Comparison of ENCODE assay signal across 10 cellular contexts in the genomic region with DNA sequence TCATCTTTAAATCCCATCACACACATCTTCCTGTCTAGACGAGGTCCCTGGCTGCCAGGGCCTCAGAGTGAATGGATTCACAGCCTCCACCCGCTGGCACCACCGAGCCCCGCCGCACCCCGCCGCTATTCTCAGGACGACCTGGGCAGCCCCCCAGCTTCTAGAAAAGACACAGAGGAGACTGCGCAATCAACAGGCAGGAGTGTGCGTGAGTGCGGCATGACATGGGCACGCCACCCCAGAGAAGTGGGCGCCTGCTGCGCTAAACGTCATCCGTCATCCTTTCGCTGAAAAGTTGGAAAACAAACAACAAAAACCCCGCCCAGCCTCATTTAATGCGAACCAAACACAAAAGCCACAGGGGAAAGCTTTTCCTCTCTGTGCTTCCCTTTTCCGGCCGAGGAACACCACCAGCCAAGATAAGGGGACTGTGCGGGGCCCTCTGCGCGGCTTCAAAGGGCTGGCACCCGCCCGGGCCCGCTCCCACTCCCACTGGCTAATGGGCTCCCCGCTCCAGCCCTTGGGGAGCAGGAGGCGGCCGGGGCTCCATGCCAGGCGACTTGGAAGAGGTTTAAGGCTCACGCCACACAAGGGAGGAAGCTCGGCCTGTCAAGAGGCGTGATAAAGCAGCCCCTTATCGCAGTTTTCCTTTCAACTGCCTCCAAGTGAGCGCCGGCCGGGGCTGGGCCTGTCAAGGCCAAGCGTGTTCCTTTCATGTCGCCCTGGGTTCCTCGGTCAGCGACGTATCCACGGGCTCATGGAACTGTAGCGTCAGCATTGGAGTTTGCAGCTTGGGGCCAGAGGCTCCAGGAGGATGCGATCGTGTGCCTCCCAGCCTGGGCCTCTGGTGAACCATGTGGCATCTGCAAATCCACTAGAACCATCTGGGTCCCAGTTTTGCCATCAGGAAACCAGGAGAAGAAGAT. TPM values are rescaled to one million over a fixed set of nuclear protein-coding genes. Genes with fewer than 3 reads are reported as not detected.
DNase-seq lines count a peak whose midpoint lies in the region; ATAC-seq and TF ChIP-seq lines count a peak whose summit lies in the region.
"Had no signal": no experiment of that assay in that cellular context is flagged by ENCODE, and none has a peak within 500 bp of the region (broad histone marks: within the 10 kb centered on the region; RNA-seq: fewer than 3 reads in every experiment).

No MANE protein-coding gene starts in this region.

- DNase-seq in A673 (ENCODE audit: low spot score) (peak; percentile 95), NCI-H1092 treated with DMSO at 0.1 percent for 48 hours (lab: John Stamatoyannopoulos, UW) (peak; percentile 71), mucosa of gallbladder (ENCODE audit: low spot score) (peak; percentile 31), osteoblast (ENCODE audit: insufficient read length, low spot score, missing footprints) (no peak)
- DNase-seq: effector CD4-positive, alpha-beta T cell; IMR-90 had no signal

- intact Hi-C loops in A673 (cut with micrococcal nuclease; ENCODE audit: unreplicated experiment) = loop anchor here (2.0 kb wide), 1 partner anchor 68 kb away; no protein-coding TSS in a partner anchor

- H3K36me3 ChIP-seq in A673 (ENCODE audit: insufficient read depth, low read length, poor library complexity, severe bottlenecking) = no peaks in the 10 kb centered on the region
- H3K36me3 ChIP-seq in duodenal mucosa (ENCODE audit: control insufficient read depth in 1 of 2, insufficient read depth in 2 of 2, low read length in 2 of 2) = peaks cover 0 to 4% of the 10 kb centered on the region in 2 donors
- H3K36me3 ChIP-seq in osteoblast (ENCODE audit: insufficient read depth, low read length) = no peaks in the 10 kb centered on the region

- CTCF ChIA-PET in A673 (lab: Charles Lee) = interaction anchor here (1.1 kb wide), 1 partner anchor 102 kb away, joined by 3 read pairs; no protein-coding TSS in a partner anchor

- ATAC-seq in GM21619 (IDR thresholded peaks at IDR 0.05; ENCODE audit: unreplicated experiment) (no peak), GM21515 (IDR thresholded peaks at IDR 0.05; ENCODE audit: unreplicated experiment) (no peak), GM19463 (IDR thresholded peaks at IDR 0.05; ENCODE audit: unreplicated experiment) (no peak)

- H3K27me3 ChIP-seq in A673 (replicated peaks; ENCODE audit: insufficient read depth, low read depth, low read length, poor library complexity) (no peaks in the 10 kb centered on the region), duodenal mucosa (ENCODE audit: control insufficient read depth in 1 of 2, insufficient read depth in 2 of 2, low read length in 2 of 2) (no peaks in the 10 kb centered on the region), osteoblast (ENCODE audit: insufficient read depth, low read length) (no peaks in the 10 kb centered on the region)

- H2AFZ ChIP-seq in osteoblast (ENCODE audit: low read length) = no peak overlapping the region

- no peaks in the 10 kb centered on the region for H3K79me2 ChIP-seq in osteoblast (ENCODE audit: insufficient read depth, low read length)

- H3K9ac ChIP-seq in duodenal mucosa (ENCODE audit: low read depth in 1 of 2, low read length in 2 of 2) = no peak overlapping the region

- H3K4me1 ChIP-seq in A673 (ENCODE audit: insufficient read depth, low read length, poor library complexity, severe bottlenecking) (peaks cover 87% of the 10 kb centered on the region), duodenal mucosa (ENCODE audit: control insufficient read depth in 1 of 2, insufficient read depth in 2 of 2, low read length in 2 of 2) (peaks cover 23 to 41% of the 10 kb centered on the region in 2 donors), osteoblast (ENCODE audit: insufficient read depth, low read length) (peaks cover 18% of the 10 kb centered on the region)

- H3K9me3 ChIP-seq in A673 (ENCODE audit: low read depth, low read length, poor library complexity, severe bottlenecking) = no peaks in the 10 kb centered on the region
- no peaks in the 10 kb centered on the region for H3K9me3 ChIP-seq in duodenal mucosa (ENCODE audit: control insufficient read depth in 1 of 2, low read length in 2 of 2)
- no peaks in the 10 kb centered on the region for H3K9me3 ChIP-seq in osteoblast (ENCODE audit: low read depth, low read length)

- POLR2A ChIA-PET in A673 (lab: Charles Lee; ENCODE audit: low non-redundant PET) = interaction anchor here (0.6 kb wide), 1 partner anchor 477 kb away, joined by 3 read pairs; no protein-coding TSS in a partner anchor

- H3K27ac ChIP-seq in A673 (ENCODE audit: low read depth, low read length, poor library complexity, severe bottlenecking) (peak overlapping the region; percentile 74), duodenal mucosa (ENCODE audit: low read depth, low read length) (no peak overlapping the region), osteoblast (ENCODE audit: low read depth, low read length) (no peak overlapping the region)

- BruUV-seq in A673 (replicated peaks; lab: Mats Ljungman, UMichigan) = no TSS peak

- TF ChIP-seq CTCF in A673 (conservative IDR thresholded peaks at IDR 0.05; ENCODE audit: low read depth, low read length) (no peak), osteoblast (IDR thresholded peaks at IDR 0.05; ENCODE audit: extremely low read depth, low read depth, low read length) (no peak)

- H4K20me1 ChIP-seq in osteoblast (ENCODE audit: insufficient read depth, low read length) = no peaks in the 10 kb centered on the region

- H3K4me2 ChIP-seq in osteoblast (ENCODE audit: insufficient read depth, low read length) = no peak overlapping the region

- H3K4me3 ChIP-seq in A673 (ENCODE audit: low read depth, low read length, poor library complexity, severe bottlenecking) (peak overlapping the region; percentile 22), duodenal mucosa (ENCODE audit: low read depth in 1 of 2, low read length in 2 of 2) (peak overlapping the region; percentile 19 to 38), osteoblast (ENCODE audit: insufficient read depth, low read length) (no peak overlapping the region)

RNA-seq across cellular contexts. Expression of a gene that starts 50.1 kb away (rescaled TPM):
- total RNA-seq in A673 (2021) (0.64 and 0.76 TPM in 2 replicates), mucosa of gallbladder (11.4 TPM), osteoblast (0.29 and 0.36 TPM in 2 replicates)
